ENCODE assay signal across 8 cellular contexts in genomic region chr6:130365166-130366010, GRCh38. TPM values are rescaled to one million over a fixed set of nuclear protein-coding genes. Genes with fewer than 3 reads are reported as not detected.
A peak's percentile ranks its signal among the peaks of the same experiment; 100 is the strongest.
DNase-seq lines count a peak whose midpoint lies in the region; ATAC-seq and TF ChIP-seq lines count a peak whose summit lies in the region.

No MANE protein-coding gene starts in this region.

- H3K9me3 Mint-ChIP-seq in CD8-positive, alpha-beta memory T cell, result peaks cover under 1 to 5% (median 4%) of the 10 kb centered on the region in 5 donors

- peaks cover under 1 to 2% (median 2%) of the 10 kb centered on the region in 3 donors for H3K36me3 Mint-ChIP-seq in CD8-positive, alpha-beta memory T cell

- peaks cover 5% of the 10 kb centered on the region for H3K27me3 ChIP-seq in CD8-positive, alpha-beta memory T cell (ENCODE audit: insufficient read depth, low read length, poor library complexity, severe bottlenecking)
- H3K27me3 ChIP-seq in esophagus muscularis mucosa (peaks cover 7 to 48% (median 16%) of the 10 kb centered on the region in 4 donors), muscle layer of duodenum (ENCODE audit: low read depth, low read length) (peaks cover 7% of the 10 kb centered on the region), thoracic aorta (replicated peaks; ENCODE audit: insufficient read depth) (no peaks in the 10 kb centered on the region)

- H3K9me3 ChIP-seq in CD8-positive, alpha-beta memory T cell (ENCODE audit: low read length), result no peaks in the 10 kb centered on the region
- H3K9me3 ChIP-seq in esophagus muscularis mucosa, result no peaks in the 10 kb centered on the region
- no peaks in the 10 kb centered on the region for H3K9me3 ChIP-seq in muscle layer of duodenum (ENCODE audit: control insufficient read depth in 1 of 2, low read length in 2 of 2)
- H3K9me3 ChIP-seq in thoracic aorta, result no peaks in the 10 kb centered on the region

- H3K4me1 ChIP-seq in CD8-positive, alpha-beta memory T cell (ENCODE audit: insufficient read depth, low read length), result peaks cover 13% of the 10 kb centered on the region
- H3K4me1 ChIP-seq in esophagus muscularis mucosa (peaks cover 13 to 21% (median 20%) of the 10 kb centered on the region in 4 donors), muscle layer of duodenum (ENCODE audit: control insufficient read depth in 1 of 2, insufficient read depth in 2 of 2, low read length in 2 of 2) (peaks cover 0 to 18% of the 10 kb centered on the region in 2 donors), thoracic aorta (ENCODE audit: control insufficient read depth in 1 of 2, low read depth in 2 of 2) (peaks cover 3 to 5% of the 10 kb centered on the region in 2 donors)

- intact Hi-C loops in esophagus muscularis mucosa (cut with DNase I), result no loop called here

- TF ChIP-seq EP300 in esophagus muscularis mucosa (IDR thresholded peaks at IDR 0.05), result no peak

- peak; percentile 18 to 59 (median 30) for DNase-seq in CD8-positive, alpha-beta memory T cell
- DNase-seq in NB4 (ENCODE audit: low read depth), result no peak
- DNase-seq in activated T-cell treated with anti-CD3 and anti-CD28 coated beads for 1 hour (ENCODE audit: low read depth), result peak; percentile 26
- DNase-seq in esophagus muscularis mucosa (ENCODE audit: extremely low spot score), result peak; percentile 90
- DNase-seq in thoracic aorta (ENCODE audit: low spot score), result no peak

- H3K4me3 ChIP-seq in CD8-positive, alpha-beta memory T cell (ENCODE audit: low read length), result peak overlapping the region; percentile 58
- no peak overlapping the region for H3K4me3 ChIP-seq in NB4 (ENCODE audit: low read depth, low read length)
- H3K4me3 ChIP-seq in esophagus muscularis mucosa, result peak overlapping the region; percentile 56 to 64 (median 58)
- H3K4me3 ChIP-seq in muscle layer of duodenum (ENCODE audit: low read depth in 1 of 2, low read length in 2 of 2), result peak overlapping the region; percentile 47 to 82
- H3K4me3 ChIP-seq in thoracic aorta, result peak overlapping the region; percentile 75

- CTCF ChIA-PET in CD8-positive, alpha-beta memory T cell (lab: Charles Lee), result interaction anchor here (0.6 to 3.9 kb wide), 12 partner anchors 8 to 485 kb away, joined by 3 to 23 read pairs (median 5); no protein-coding TSS in a partner anchor

- peaks cover 29 to 38% (median 37%) of the 10 kb centered on the region in 3 donors for H3K4me1 Mint-ChIP-seq in CD8-positive, alpha-beta memory T cell

- POLR2A ChIA-PET in CD8-positive, alpha-beta memory T cell (lab: Charles Lee), result no interaction called here

- TF ChIP-seq CTCF in NB4 (IDR thresholded peaks at IDR 0.05; ENCODE audit: low read depth, low read length) (peak; percentile 11), esophagus muscularis mucosa (IDR thresholded peaks at IDR 0.05) (peak; percentile 22 to 48 (median 32)), thoracic aorta (IDR thresholded peaks at IDR 0.05) (peak; percentile 49)

- ATAC-seq in GM21619 (IDR thresholded peaks at IDR 0.05; ENCODE audit: unreplicated experiment) (peak; percentile 49), thoracic aorta (ENCODE audit: insufficient number of reproducible peaks, low FRiP score, low read depth) (no peak), HG02571 (IDR thresholded peaks at IDR 0.05; ENCODE audit: unreplicated experiment) (no peak)

- peaks cover 0 to 5% of the 10 kb centered on the region in 2 donors for H3K27me3 Mint-ChIP-seq in CD8-positive, alpha-beta memory T cell

- H3K4me3 Mint-ChIP-seq in CD8-positive, alpha-beta memory T cell, result peak overlapping the region; percentile 72 to 87 (median 78)

- TF ChIP-seq POLR2A in NB4 (IDR thresholded peaks at IDR 0.05; ENCODE audit: extremely low read depth, insufficient read length), result no peak
- TF ChIP-seq POLR2A in esophagus muscularis mucosa (IDR thresholded peaks at IDR 0.05; ENCODE audit: low read depth), result no peak

- H3K27ac ChIP-seq in CD8-positive, alpha-beta memory T cell (ENCODE audit: low read depth, low read length), result peak overlapping the region; percentile 1
- H3K27ac ChIP-seq in esophagus muscularis mucosa (replicated peaks in 1 of 4) (peak overlapping the region in 3 of 4 donors; percentile 31 to 55 (median 48)), muscle layer of duodenum (ENCODE audit: low read length) (no peak overlapping the region), thoracic aorta (no peak overlapping the region)

- 2% methylated on average over 34 of the region's 74 CpGs for WGBS in esophagus muscularis mucosa

- no peaks in the 10 kb centered on the region for H3K36me3 ChIP-seq in CD8-positive, alpha-beta memory T cell (ENCODE audit: insufficient read depth, low read length)
- H3K36me3 ChIP-seq in esophagus muscularis mucosa (no peaks in the 10 kb centered on the region), muscle layer of duodenum (ENCODE audit: control insufficient read depth in 1 of 2, insufficient read depth in 2 of 2, low read length in 2 of 2) (no peaks in the 10 kb centered on the region), thoracic aorta (no peaks in the 10 kb centered on the region)

- H3K27ac Mint-ChIP-seq in CD8-positive, alpha-beta memory T cell, result peak overlapping the region in 1 of 8 donors; percentile 3

RNA-seq across cellular contexts. Expression of gene TMEM200A, which starts 0.4 kb away (rescaled TPM):
- total RNA-seq in CD8-positive, alpha-beta memory T cell, result 1 to 10 TPM; 1.4 to 1.7 TPM
- 1.5 TPM for polyA plus RNA-seq in CD8-positive, alpha-beta memory T cell
- total RNA-seq in esophagus muscularis mucosa (1 to 10 TPM in 1 of 4 donors, under 1 TPM in 3; 0.42 to 1.0 (median 0.82) TPM), thoracic aorta (1 to 10 TPM; 3.7 to 9.7 TPM)

Comparison
In these comparisons a context has a peak if more than half of its experiments do, and no peak if none do; other contexts are left out.
1. DNase-seq: peak in CD8-positive, alpha-beta memory T cell (5 of 5), activated T-cell treated with anti-CD3 and anti-CD28 coated beads for 1 hour (single experiment) and esophagus muscularis mucosa (single experiment); none in NB4 (single experiment) and thoracic aorta (single experiment).
2. H3K27ac ChIP-seq: peak in CD8-positive, alpha-beta memory T cell (single experiment) and esophagus muscularis mucosa (3 of 4); none in muscle layer of duodenum (single experiment) and thoracic aorta (0 of 2).
3. Peak in every context shown above with its lines, with median percentiles within 50 percentile points of each other: CTCF ChIP-seq.